ENCODE assay signal across 21 cellular contexts in the genomic region with DNA sequence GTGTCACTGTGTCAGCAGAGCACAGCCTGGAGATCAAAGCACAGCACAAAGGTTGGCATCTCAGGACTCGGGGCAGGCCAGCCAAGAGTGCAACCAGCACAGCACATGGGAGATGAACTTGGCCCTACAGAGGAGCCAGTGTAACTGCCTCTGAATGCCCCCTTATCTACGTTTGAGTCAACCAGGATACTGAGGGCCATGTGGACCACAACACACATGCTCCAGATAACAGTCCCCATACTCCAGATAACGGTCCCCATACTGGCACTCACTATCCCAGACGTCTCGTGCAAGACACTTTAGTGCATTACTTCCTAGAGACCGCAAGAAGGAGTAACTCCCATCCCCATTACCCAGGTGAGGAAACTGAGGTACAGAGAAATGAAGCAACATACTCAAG.
DNase-seq lines count a peak whose midpoint lies in the region; ATAC-seq and TF ChIP-seq lines count a peak whose summit lies in the region.
"Had no signal": no experiment of that assay in that cellular context is flagged by ENCODE, and none has a peak within 500 bp of the region (broad histone marks: within the 10 kb centered on the region; RNA-seq: fewer than 3 reads in every experiment).

No MANE protein-coding gene starts in this region.

- H3K27me3 ChIP-seq in BE2C, result no peaks in the 10 kb centered on the region
- no peaks in the 10 kb centered on the region for H3K27me3 ChIP-seq in CD8-positive, alpha-beta T cell (ENCODE audit: insufficient read depth, low read length)
- no peaks in the 10 kb centered on the region for H3K27me3 ChIP-seq in naive thymus-derived CD4-positive, alpha-beta T cell (ENCODE audit: control insufficient read depth in 2 of 2, insufficient read depth in 2 of 2, low read length in 2 of 2)
- H3K27me3 ChIP-seq: breast epithelium, foreskin keratinocyte had no signal

- no peak overlapping the region for H3K27ac ChIP-seq in CD8-positive, alpha-beta T cell (ENCODE audit: low read depth, low read length)
- H3K27ac ChIP-seq in naive thymus-derived CD4-positive, alpha-beta T cell (ENCODE audit: low read depth, low read length), result no peak overlapping the region
- H3K27ac ChIP-seq: breast epithelium, foreskin keratinocyte, VCaP had no signal

- H3K4me1 Mint-ChIP-seq in CD8-positive, alpha-beta T cell (ENCODE audit: low read depth), result peaks cover 63% of the 10 kb centered on the region
- peaks cover 36% of the 10 kb centered on the region for H3K4me1 Mint-ChIP-seq in activated T-helper 17 cell treated with anti-CD3 and anti-CD28 coated beads, Interleukin-2, amount 50 U/mL, for 72 hours
- H3K4me1 Mint-ChIP-seq in naive thymus-derived CD4-positive, alpha-beta T cell, result peaks cover 49 to 91% (median 81%) of the 10 kb centered on the region in 7 donors

- no peak for ATAC-seq in CD8-positive, alpha-beta T cell
- ATAC-seq in activated T-helper 17 cell treated with anti-CD3 and anti-CD28 coated beads, Interleukin-2, amount 50 U/mL, for 72 hours (replicated peaks), result no peak
- ATAC-seq in naive thymus-derived CD4-positive, alpha-beta T cell, result no peak
- no peak for ATAC-seq in HG02970 (IDR thresholded peaks at IDR 0.05; ENCODE audit: low FRiP score, unreplicated experiment)
- ATAC-seq: foreskin keratinocyte had no signal

- CTCF ChIA-PET in CD8-positive, alpha-beta T cell (lab: Charles Lee), result interaction anchor here (0.6 to 1.9 kb wide), 3 partner anchors 13 to 37 kb away, joined by 3 to 5 read pairs (median 3); no protein-coding TSS in a partner anchor
- CTCF ChIA-PET in naive thymus-derived CD4-positive, alpha-beta T cell (lab: Charles Lee), result no interaction called here

- no peaks in the 10 kb centered on the region for H3K27me3 Mint-ChIP-seq in CD8-positive, alpha-beta T cell (ENCODE audit: low read depth)
- H3K27me3 Mint-ChIP-seq in activated T-helper 17 cell treated with anti-CD3 and anti-CD28 coated beads, Interleukin-2, amount 50 U/mL, for 72 hours, result no peaks in the 10 kb centered on the region
- H3K27me3 Mint-ChIP-seq in naive thymus-derived CD4-positive, alpha-beta T cell, result no peaks in the 10 kb centered on the region

- no peak overlapping the region for H3K4me3 ChIP-seq in BE2C (ENCODE audit: low read depth, low read length)
- no peak overlapping the region for H3K4me3 ChIP-seq in CD8-positive, alpha-beta T cell (ENCODE audit: low read depth, low read length)
- H3K4me3 ChIP-seq in naive thymus-derived CD4-positive, alpha-beta T cell (ENCODE audit: low read length), result no peak overlapping the region
- H3K4me3 ChIP-seq: breast epithelium had no signal

- no peaks in the 10 kb centered on the region for H3K36me3 ChIP-seq in BE2C
- no peaks in the 10 kb centered on the region for H3K36me3 ChIP-seq in CD8-positive, alpha-beta T cell (ENCODE audit: insufficient read depth, low read length)
- H3K36me3 ChIP-seq in naive thymus-derived CD4-positive, alpha-beta T cell (ENCODE audit: control insufficient read depth in 2 of 3, insufficient read depth in 3 of 3, low read length in 3 of 3), result no peaks in the 10 kb centered on the region
- H3K36me3 ChIP-seq: breast epithelium had no signal

- no peaks in the 10 kb centered on the region for H3K9me3 Mint-ChIP-seq in CD8-positive, alpha-beta T cell
- H3K9me3 Mint-ChIP-seq in activated T-helper 17 cell treated with anti-CD3 and anti-CD28 coated beads, Interleukin-2, amount 50 U/mL, for 72 hours, result no peaks in the 10 kb centered on the region
- no peaks in the 10 kb centered on the region for H3K9me3 Mint-ChIP-seq in naive thymus-derived CD4-positive, alpha-beta T cell
- H3K9me3 Mint-ChIP-seq: activated naive CD4-positive, alpha-beta T cell treated with anti-CD3 and anti-CD28 coated beads, Interleukin-2, amount 50 U/mL, for 72 hours; nephron had no signal

- no peak for TF ChIP-seq CTCF in BE2C (IDR thresholded peaks at IDR 0.05; ENCODE audit: low read depth, low read length)
- no peak for TF ChIP-seq CTCF in CD8-positive, alpha-beta T cell (IDR thresholded peaks at IDR 0.05)

- POLR2A ChIA-PET in CD8-positive, alpha-beta T cell (lab: Charles Lee), result interaction anchor here (0.7 kb wide), 1 partner anchor 13 kb away, joined by 4 read pairs; no protein-coding TSS in a partner anchor
- POLR2A ChIA-PET in naive thymus-derived CD4-positive, alpha-beta T cell (lab: Charles Lee), result interaction anchor here (3.0 kb wide), 1 partner anchor 12 kb away, joined by 14 read pairs; no protein-coding TSS in a partner anchor

- intact Hi-C loops in CD8-positive, alpha-beta T cell (cut with DNase I, micrococcal nuclease), result loop anchor here in 1 of 2 experiments (5.0 kb wide), 1 partner anchor 40 kb away; no protein-coding TSS in a partner anchor
- intact Hi-C loops in naive thymus-derived CD4-positive, alpha-beta T cell (cut with micrococcal nuclease), result loop anchor here in 1 of 2 donors (5.0 kb wide), 1 partner anchor 35 kb away; no protein-coding TSS in a partner anchor

- no peaks in the 10 kb centered on the region for H3K36me3 Mint-ChIP-seq in CD8-positive, alpha-beta T cell
- no peaks in the 10 kb centered on the region for H3K36me3 Mint-ChIP-seq in activated T-helper 17 cell treated with anti-CD3 and anti-CD28 coated beads, Interleukin-2, amount 50 U/mL, for 72 hours (ENCODE audit: low read depth)
- H3K36me3 Mint-ChIP-seq in naive thymus-derived CD4-positive, alpha-beta T cell, result peaks cover 0 to 26% (median 4%) of the 10 kb centered on the region in 5 donors

- no peak overlapping the region for H3K4me3 Mint-ChIP-seq in CD8-positive, alpha-beta T cell
- peak overlapping the region; percentile 63 for H3K4me3 Mint-ChIP-seq in activated T-helper 17 cell treated with anti-CD3 and anti-CD28 coated beads, Interleukin-2, amount 50 U/mL, for 72 hours
- H3K4me3 Mint-ChIP-seq in naive thymus-derived CD4-positive, alpha-beta T cell, result peak overlapping the region in 4 of 10 donors; percentile 20 to 81 (median 48)
- H3K4me3 Mint-ChIP-seq: nephron had no signal

- peaks cover 17% of the 10 kb centered on the region for H3K4me1 ChIP-seq in BE2C
- peaks cover 18% of the 10 kb centered on the region for H3K4me1 ChIP-seq in CD8-positive, alpha-beta T cell (ENCODE audit: insufficient read depth, low read length)
- peaks cover 18 to 41% of the 10 kb centered on the region in 2 donors for H3K4me1 ChIP-seq in naive thymus-derived CD4-positive, alpha-beta T cell (ENCODE audit: control insufficient read depth in 2 of 2, insufficient read depth in 2 of 2, low read length in 2 of 2)
- H3K4me1 ChIP-seq: breast epithelium, foreskin keratinocyte had no signal

- H3K27ac Mint-ChIP-seq in CD8-positive, alpha-beta T cell, result peak overlapping the region; percentile 53
- peak overlapping the region; percentile 74 for H3K27ac Mint-ChIP-seq in activated T-helper 17 cell treated with anti-CD3 and anti-CD28 coated beads, Interleukin-2, amount 50 U/mL, for 72 hours
- peak overlapping the region in 5 of 9 donors; percentile 29 to 86 (median 71) for H3K27ac Mint-ChIP-seq in naive thymus-derived CD4-positive, alpha-beta T cell

- H3K9me3 ChIP-seq in BE2C, result no peaks in the 10 kb centered on the region
- H3K9me3 ChIP-seq in CD8-positive, alpha-beta T cell (ENCODE audit: low read length), result no peaks in the 10 kb centered on the region
- H3K9me3 ChIP-seq in naive thymus-derived CD4-positive, alpha-beta T cell (ENCODE audit: control insufficient read depth in 2 of 3, low read length in 3 of 3), result no peaks in the 10 kb centered on the region
- H3K9me3 ChIP-seq: breast epithelium had no signal

- peak; percentile 47 for DNase-seq in BE2C
- DNase-seq in CD8-positive, alpha-beta T cell, result no peak
- no peak for DNase-seq in naive thymus-derived CD4-positive, alpha-beta T cell
- DNase-seq in GDM1 (lab: John Stamatoyannopoulos, UW), result no peak
- no peak for DNase-seq in retina
- DNase-seq in COLO829 (ENCODE audit: low spot score), result no peak
- DNase-seq: activated CD8-positive, alpha-beta memory T cell treated with anti-CD3 and anti-CD28 coated beads, Interleukin-2, amount 50 U/mL, for 48 hours; AML-193; effector memory CD4-positive, alpha-beta T cell; foreskin keratinocyte; NCI-H1092 treated with DMSO at 0.1 percent for 48 hours; NCI-H2171; right cardiac atrium; SHP77; stimulated activated CD4-positive, alpha-beta T cell treated with anti-CD3 and anti-CD28 coated beads, Interleukin-4, amount 100 ng/mL, for 24 hours had no signal
